Comparison of ENCODE assay signal across 25 cellular contexts in the genomic region with DNA sequence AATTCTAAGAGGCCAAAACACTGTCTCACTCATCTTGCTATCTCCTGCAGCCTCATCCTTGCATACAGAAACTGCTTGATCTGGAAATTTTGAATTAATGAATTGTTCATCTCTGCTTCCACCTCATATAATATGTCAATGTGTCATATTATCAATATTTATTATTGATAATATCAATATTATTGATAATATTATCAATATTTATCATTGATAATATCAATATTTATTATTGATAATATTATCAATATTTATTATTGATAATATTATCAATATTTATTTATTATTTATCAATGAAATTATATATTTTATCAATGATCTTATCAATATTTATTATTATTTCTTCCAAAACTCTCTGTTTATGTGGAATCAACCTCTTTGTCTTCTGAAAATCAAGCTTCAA.
"Had no signal": no experiment of that assay in that cellular context is flagged by ENCODE, and none has a peak within 500 bp of the region (broad histone marks: within the 10 kb centered on the region; RNA-seq: fewer than 3 reads in every experiment).

No MANE protein-coding gene starts in this region.

- H3K9me3 ChIP-seq: ovary, right lobe of liver, thyroid gland, vagina had no signal

- H3K27ac ChIP-seq: neural progenitor cell, ovary, parathyroid adenoma, psoas muscle, right lobe of liver, sigmoid colon, thoracic aorta, thyroid gland, tibial nerve, upper lobe of left lung, vagina had no signal

- H3K4me2 ChIP-seq: neural progenitor cell had no signal

- H3K79me2 ChIP-seq: parathyroid adenoma had no signal

- H3K4me1 ChIP-seq: neural progenitor cell, parathyroid adenoma, psoas muscle, right lobe of liver, sigmoid colon, thyroid gland, tibial nerve, upper lobe of left lung, vagina had no signal

- H2AFZ ChIP-seq: neural progenitor cell, parathyroid adenoma had no signal

- H3K4me3 ChIP-seq: neural progenitor cell, ovary, psoas muscle, right lobe of liver, sigmoid colon, thoracic aorta, thyroid gland, tibial nerve, upper lobe of left lung, vagina had no signal

- FAIRE-seq: small intestine, urothelium cell line had no signal

- DNase-seq: naive thymus-derived CD4-positive, alpha-beta T cell; natural killer cell; ovary; posterior cingulate gyrus; psoas muscle; right cardiac atrium; right lobe of liver; sigmoid colon; small intestine; stimulated activated CD4-positive, alpha-beta T cell treated with anti-CD3 and anti-CD28 coated beads, Interleukin-15, amount 100 ng/mL, for 24 hours; stimulated activated CD4-positive, alpha-beta T cell treated with anti-CD3 and anti-CD28 coated beads, Interleukin-2, amount 100 ng/mL, for 24 hours; stimulated activated CD4-positive, alpha-beta T cell treated with anti-CD3 and anti-CD28 coated beads, Interleukin-2, amount 100 ng/mL, for 48 hours; stimulated activated CD4-positive, alpha-beta T cell treated with anti-CD3 and anti-CD28 coated beads, Interleukin-4, amount 100 ng/mL, for 24 hours; stimulated activated naive CD4-positive, alpha-beta T cell; stimulated activated naive CD8-positive, alpha-beta T cell treated with anti-CD3 and anti-CD28 coated beads, Interleukin-15, amount 100 ng/mL, for 72 hours; stimulated activated naive CD8-positive, alpha-beta T cell treated with anti-CD3 and anti-CD28 coated beads, Interleukin-15, Interleukin-2, amounts not matched to agents 100 U/mL and 50 U/mL, for 24 hours; thyroid gland; trophoblast cell; upper lobe of left lung had no signal

- H3K27me3 ChIP-seq: neural progenitor cell, ovary, right lobe of liver, sigmoid colon, thyroid gland, tibial nerve, upper lobe of left lung, vagina had no signal

- H3K36me3 ChIP-seq: neural progenitor cell, ovary, right lobe of liver, sigmoid colon, thoracic aorta, thyroid gland, tibial nerve, upper lobe of left lung, vagina had no signal
